In genomic region chr4:888029-888428, GRCh38 we compare ENCODE assay signal across 22 cellular contexts.
"Had no signal": no experiment of that assay in that cellular context is flagged by ENCODE, and none has a peak within 500 bp of the region (broad histone marks: within the 10 kb centered on the region; RNA-seq: fewer than 3 reads in every experiment).

No MANE protein-coding gene starts in this region.

- ATAC-seq: Panc1, PC-3 had no signal

- H3K27me3 ChIP-seq: MG63 had no signal

- H3K36me3 ChIP-seq: MG63 had no signal

- H3K4me2 ChIP-seq: SK-N-SH had no signal

- DNase-seq: Karpas-422, KG1, MG63, NCI-H1092, NCI-H1105 treated with DMSO at 0.1 percent for 48 hours, NCI-H1417 treated with DMSO at 0.1 percent for 48 hours, NCI-H146, NCI-H1694 treated with DMSO at 0.1 percent for 48 hours, NCI-H1930, NCI-H2081, NCI-H2107, NCI-H2227 treated with DMSO at 0.1 percent for 48 hours, NCI-H446, NCI-H510A, NCI-H524 treated with DMSO at 0.1 percent for 48 hours, NCI-H69, NCI-H774, PC-3, SHP77, SK-N-SH had no signal

- H3K4me3 ChIP-seq: MG63 had no signal

- H3K27ac ChIP-seq: RWPE1 had no signal

- H3K9ac ChIP-seq: SK-N-SH had no signal

- H3K9me3 ChIP-seq: MG63, SK-N-SH had no signal
